Comparison of ENCODE assay signal across 25 cellular contexts in genomic region chr2:208935531-208935930, GRCh38.
"Had no signal": no experiment of that assay in that cellular context is flagged by ENCODE, and none has a peak within 500 bp of the region (broad histone marks: within the 10 kb centered on the region; RNA-seq: fewer than 3 reads in every experiment).

No MANE protein-coding gene starts in this region.

- H3K9me3 Mint-ChIP-seq: dendritic cell treated with granulocyte-macrophage colony-stimulating factor and Interleukin-4, amounts not matched to agents 40 ng/mL and 50 ng/mL, for 4 days; endodermal cell had no signal

- DNase-seq: colonic mucosa; cortex of kidney; dermis blood vessel endothelial cell; dorsolateral prefrontal cortex; effector CD4-positive, alpha-beta T cell; effector CD8-positive, alpha-beta T cell; effector memory CD4-positive, alpha-beta T cell; effector memory CD8-positive, alpha-beta T cell; endodermal cell; erythroblast; esophagus squamous epithelium; foreskin fibroblast; foreskin keratinocyte; foreskin melanocyte; gastrocnemius medialis; glutamatergic neuron; head of caudate nucleus; heart left ventricle; heart right ventricle had no signal

- H3K4me3 Mint-ChIP-seq: dendritic cell treated with granulocyte-macrophage colony-stimulating factor and Interleukin-4, amounts not matched to agents 40 ng/mL and 50 ng/mL, for 4 days; effector memory CD8-positive, alpha-beta T cell; endodermal cell had no signal

- H3K4me1 ChIP-seq: colonic mucosa, esophagus muscularis mucosa, esophagus squamous epithelium, foreskin keratinocyte, gastrocnemius medialis, gastroesophageal sphincter, heart left ventricle, heart right ventricle had no signal

- H3K27ac Mint-ChIP-seq: dendritic cell treated with granulocyte-macrophage colony-stimulating factor and Interleukin-4, amounts not matched to agents 40 ng/mL and 50 ng/mL, for 4 days; effector memory CD8-positive, alpha-beta T cell; endodermal cell had no signal

- H3K4me1 Mint-ChIP-seq: endodermal cell had no signal

- H3K27me3 Mint-ChIP-seq: dendritic cell treated with granulocyte-macrophage colony-stimulating factor and Interleukin-4, amounts not matched to agents 40 ng/mL and 50 ng/mL, for 4 days; effector memory CD8-positive, alpha-beta T cell had no signal

- ATAC-seq: effector memory CD8-positive, alpha-beta T cell; esophagus mucosa; foreskin keratinocyte; gastrocnemius medialis; gastroesophageal sphincter; heart left ventricle; heart right ventricle had no signal

- H3K27me3 ChIP-seq: colonic mucosa, esophagus muscularis mucosa, esophagus squamous epithelium, gastrocnemius medialis, gastroesophageal sphincter, heart left ventricle, heart right ventricle had no signal

- H3K27ac ChIP-seq: colonic mucosa, coronary artery, dorsolateral prefrontal cortex, epithelial cell of prostate, esophagus muscularis mucosa, esophagus squamous epithelium, foreskin keratinocyte, gastrocnemius medialis, gastroesophageal sphincter, heart left ventricle, heart right ventricle had no signal

- H3K4me3 ChIP-seq: colonic mucosa, coronary artery, dorsolateral prefrontal cortex, esophagus muscularis mucosa, esophagus squamous epithelium, gastrocnemius medialis, gastroesophageal sphincter, heart left ventricle, heart right ventricle had no signal

- H3K9me3 ChIP-seq: colonic mucosa, esophagus muscularis mucosa, esophagus squamous epithelium, gastrocnemius medialis, gastroesophageal sphincter, heart left ventricle, heart right ventricle had no signal

- H3K36me3 ChIP-seq: colonic mucosa, esophagus muscularis mucosa, esophagus squamous epithelium, gastrocnemius medialis, gastroesophageal sphincter, heart left ventricle, heart right ventricle had no signal
